In the genomic region with DNA sequence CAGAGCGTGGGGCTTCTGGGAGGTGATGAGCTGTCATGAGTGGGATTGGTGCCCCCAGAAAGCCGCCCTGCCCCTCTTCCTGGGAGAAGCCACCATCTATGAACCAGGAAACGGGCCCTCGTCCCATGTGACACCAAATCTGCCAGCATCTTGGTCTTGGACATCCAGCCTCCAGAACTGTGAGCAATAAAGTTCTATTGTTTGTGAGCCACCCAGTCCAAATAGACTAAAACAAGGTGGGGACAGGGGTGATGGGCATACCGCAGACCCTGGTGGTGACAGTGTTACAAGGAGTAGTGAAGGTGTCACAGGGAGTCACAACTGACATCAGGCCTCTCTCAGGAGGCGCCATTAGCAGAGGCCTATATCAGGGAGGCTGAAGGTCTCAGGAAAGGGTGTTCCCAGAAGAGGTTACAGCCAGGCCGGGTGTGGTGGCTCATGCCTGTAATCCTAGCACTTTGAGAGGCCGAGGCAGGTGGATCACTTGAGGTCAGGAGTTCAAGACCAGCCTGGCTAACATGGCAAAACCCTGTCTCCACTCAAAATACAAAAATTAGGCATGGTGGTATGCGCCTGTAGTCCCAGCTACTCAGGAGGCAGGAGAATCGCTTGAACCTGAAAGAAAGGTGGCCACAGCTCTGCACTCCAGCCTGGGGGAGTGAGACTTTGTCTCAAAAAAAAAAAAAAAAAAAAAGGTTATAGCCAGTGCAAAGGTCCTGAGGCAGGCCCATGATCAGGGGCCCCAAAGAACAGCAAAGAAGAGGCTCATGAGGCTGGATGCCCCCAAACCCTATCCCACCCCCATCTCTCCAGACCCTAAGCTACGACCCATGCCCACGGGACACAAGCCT, we compare ENCODE assay signal across 1 cellular context.
TF ChIP-seq lines count a peak whose summit lies in the region.

No MANE protein-coding gene starts in this region.

TF ChIP-seq in endothelial cell of umbilical vein, 7 proteins besides CTCF, POLR2A, EP300 and RAD21:
- TF ChIP-seq FOS (IDR thresholded peaks at IDR 0.05; ENCODE audit: borderline replicate concordance, insufficient read depth, low read length) (no peak), JUN (IDR thresholded peaks at IDR 0.05; ENCODE audit: borderline replicate concordance, insufficient read depth, insufficient read length, low read depth) (no peak), MYC (IDR thresholded peaks at IDR 0.05; ENCODE audit: low read depth, low read length) (no peak), GATA2 (IDR thresholded peaks at IDR 0.05; ENCODE audit: insufficient read depth, insufficient read length, low read depth, low read length) (no peak), POLR2AphosphoS5 (IDR thresholded peaks at IDR 0.05; ENCODE audit: insufficient read depth, low read depth, low read length) (no peak)
- TF ChIP-seq, protein P1, sequence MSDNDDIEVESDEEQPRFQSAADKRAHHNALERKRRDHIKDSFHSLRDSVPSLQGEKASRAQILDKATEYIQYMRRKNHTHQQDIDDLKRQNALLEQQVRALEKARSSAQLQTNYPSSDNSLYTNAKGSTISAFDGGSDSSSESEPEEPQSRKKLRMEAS (IDR thresholded peaks at IDR 0.05; ENCODE audit: insufficient read depth, insufficient read length) = no peak
TF ChIP-seq in endothelial cell of umbilical vein: peak in this region for 0.
